In genomic region chr2:173963323-173963816, GRCh38 we compare ENCODE assay signal across 8 cellular contexts. TPM values are rescaled to one million over a fixed set of nuclear protein-coding genes. Genes with fewer than 3 reads are reported as not detected.
DNase-seq lines count a peak whose midpoint lies in the region; ATAC-seq and TF ChIP-seq lines count a peak whose summit lies in the region.

No MANE protein-coding gene starts in this region.

- ATAC-seq in heart left ventricle (no peak), left ventricle myocardium superior (no peak), T-cell (replicated peaks in 1 of 4) (peak; percentile 30 to 37 (median 32))

- no peak overlapping the region for H3K18ac ChIP-seq in H9 (ENCODE audit: insufficient read length, low read depth, low read length)

- peaks cover 21 to 35% (median 23%) of the 10 kb centered on the region in 3 experiments for H3K36me3 Mint-ChIP-seq in H9 (ENCODE audit: insufficient read depth in 1 of 3, low read depth in 3 of 3)
- H3K36me3 Mint-ChIP-seq in T-cell = peaks cover 25% of the 10 kb centered on the region

- no peak overlapping the region for H2BK20ac ChIP-seq in H9 (ENCODE audit: low read depth, low read length, poor library complexity, severe bottlenecking)

- H2AFZ ChIP-seq in H9 (ENCODE audit: low read length) = no peak overlapping the region

- 0 out of 2 replicates have a peak overlapping the region, but pooled peaks have one; percentile 90 for H3K14ac ChIP-seq in H9 (ENCODE audit: insufficient read depth, low read length)

- POLR2A ChIA-PET in T-cell (lab: Charles Lee) = interaction anchor here in 1 of 2 donors (0.6 kb wide), 1 partner anchor 1199 kb away, joined by 3 read pairs; no protein-coding TSS in a partner anchor

- 0 to 1% (median 0%) methylated on average over 9 to 44 of the region's 44 CpGs for WGBS in heart left ventricle, 4 donors
- no CpG with 5 or more reads among the region's 44 CpGs for WGBS in H9 (ENCODE audit: extremely low coverage, insufficient read length, low lambda C conversion rate)
- 0% methylated on average over 13 to 33 of the region's 44 CpGs for WGBS in mesodermal cell (ENCODE audit: insufficient coverage in 2 of 2), 2 experiments
- WGBS in stomach, 5 donors = 0 to 3% (median 0%) methylated on average over 20 to 44 of the region's 44 CpGs

- H3K9me3 Mint-ChIP-seq in H9 (peaks cover 0 to 6% of the 10 kb centered on the region in 2 experiments; a peak in 1 of 5 replicates), T-cell (peaks cover 0 to 3% (median 0%) of the 10 kb centered on the region in 3 donors)

- H3K4me3 ChIP-seq in heart left ventricle (peak overlapping the region; percentile 72 to 100 (median 96)), colonic mucosa (peak overlapping the region; percentile 90), mesodermal cell (ENCODE audit: extremely low read depth, insufficient read depth, low read length, poor library complexity, severe bottlenecking) (peak overlapping the region; percentile 99), stomach (peak overlapping the region; percentile 81 to 96 (median 92))

- H3K4me3 Mint-ChIP-seq in H9 (peak overlapping the region; percentile 84 to 97), T-cell (peak overlapping the region; percentile 85 to 98 (median 94))

- peak overlapping the region; percentile 41 for H3K4me2 ChIP-seq in H9 (ENCODE audit: insufficient read depth, insufficient read length, low read length)

- H3K27me3 Mint-ChIP-seq in H9 (ENCODE audit: low read depth) = no peaks in the 10 kb centered on the region
- no peaks in the 10 kb centered on the region for H3K27me3 Mint-ChIP-seq in T-cell

- no peak overlapping the region for H3K56ac ChIP-seq in H9 (ENCODE audit: insufficient read length, low read depth, low read length)

- H4K91ac ChIP-seq in H9 (ENCODE audit: insufficient read length, low read depth, low read length) = no peak overlapping the region

- peaks cover 6% of the 10 kb centered on the region for H3K23me2 ChIP-seq in H9 (ENCODE audit: insufficient read length, low read depth, low read length, poor library complexity, severe bottlenecking)

- no peak overlapping the region for H2AK5ac ChIP-seq in H9 (ENCODE audit: insufficient read length, low read length)

- no peaks in the 10 kb centered on the region for H4K20me1 ChIP-seq in H9 (ENCODE audit: control insufficient read depth, insufficient read depth, insufficient read length)

- H3K4me1 Mint-ChIP-seq in H9 (peaks cover 36 to 51% of the 10 kb centered on the region in 2 experiments), T-cell (peaks cover 51 to 56% (median 56%) of the 10 kb centered on the region in 3 donors)

- no peak overlapping the region for H3K4ac ChIP-seq in H9 (ENCODE audit: low read depth, low read length)

- H3K79me1 ChIP-seq in H9 (ENCODE audit: insufficient read depth, low read depth, low read length, poor library complexity, severe bottlenecking) = no peaks in the 10 kb centered on the region

- intact Hi-C loops in heart left ventricle (cut with DNase I) = loop anchor here in 4 of 10 donors (5.0 to 10.0 kb wide), 4 partner anchors 34 to 371 kb away; partner anchors contain the start of gene SP9 (in 1 of the 4)
- intact Hi-C loops in left ventricle myocardium superior (cut with micrococcal nuclease) = no loop called here
- intact Hi-C loops in colonic mucosa (cut with DNase I) = loop anchor here (10.0 kb wide), 1 partner anchor 71 kb away; no protein-coding TSS in a partner anchor
- intact Hi-C loops in stomach (cut with DNase I; ENCODE audit: low total_unique reads) = no loop called here

- H3K27ac Mint-ChIP-seq in H9 = peak overlapping the region; percentile 96 to 97 (median 96)
- peak overlapping the region; percentile 95 to 98 for H3K27ac Mint-ChIP-seq in T-cell

- H4K5ac ChIP-seq in H9 (ENCODE audit: insufficient read length, low read depth, low read length) = no peak overlapping the region

- no peak overlapping the region for H3K23ac ChIP-seq in H9 (ENCODE audit: insufficient read length, low read depth, low read length)

- H3K9ac ChIP-seq in H9 (ENCODE audit: extremely low read depth, insufficient read length, low read length) (peak overlapping the region; percentile 51), colonic mucosa (ENCODE audit: low read depth in 2 of 2, low read length in 2 of 2) (peak overlapping the region; percentile 61 to 80)

- TF ChIP-seq POLR2A in heart left ventricle (IDR thresholded peaks at IDR 0.05) = no peak
- no peak for TF ChIP-seq POLR2A in stomach (IDR thresholded peaks at IDR 0.05)

- no peak overlapping the region for H2BK5ac ChIP-seq in H9 (ENCODE audit: insufficient read length, low read length)

- H2BK120ac ChIP-seq in H9 (ENCODE audit: low read depth, low read length, poor library complexity, severe bottlenecking) = no peak overlapping the region

- no peaks in the 10 kb centered on the region for H3K27me3 ChIP-seq in heart left ventricle
- no peaks in the 10 kb centered on the region for H3K27me3 ChIP-seq in H9 (ENCODE audit: insufficient read depth, low read length)
- H3K27me3 ChIP-seq in colonic mucosa = no peaks in the 10 kb centered on the region
- no peaks in the 10 kb centered on the region for H3K27me3 ChIP-seq in stomach

- H3T11ph ChIP-seq in H9 (ENCODE audit: low read length) = no peak overlapping the region

- H3K36me3 ChIP-seq in heart left ventricle (peaks cover 0 to 12% (median 0%) of the 10 kb centered on the region in 9 donors), colonic mucosa (no peaks in the 10 kb centered on the region), mesodermal cell (ENCODE audit: control insufficient read depth, insufficient read depth, low read length) (peaks cover 17% of the 10 kb centered on the region), stomach (peaks cover 0 to 6% (median 0%) of the 10 kb centered on the region in 4 donors)

- peak in 8 of 12 donors; percentile 6 to 49 (median 26) for TF ChIP-seq CTCF in heart left ventricle (IDR thresholded peaks at IDR 0.05)
- TF ChIP-seq CTCF in H9 (conservative IDR thresholded peaks at IDR 0.05) = peak; percentile 36; the same call in 2 of the 3 replicates
- TF ChIP-seq CTCF in colonic mucosa (IDR thresholded peaks at IDR 0.05) = peak; percentile 24
- peak in 2 of 7 experiments; percentile 11 to 20 for TF ChIP-seq CTCF in stomach (IDR thresholded peaks at IDR 0.05)

- H3K9me3 ChIP-seq in heart left ventricle = peaks cover 0 to 11% (median 0%) of the 10 kb centered on the region in 12 donors
- no peaks in the 10 kb centered on the region for H3K9me3 ChIP-seq in H9 (ENCODE audit: control insufficient read depth, low read depth, low read length)
- H3K9me3 ChIP-seq in colonic mucosa = no peaks in the 10 kb centered on the region
- H3K9me3 ChIP-seq in mesodermal cell (ENCODE audit: control insufficient read depth, low read length) = peaks cover 6% of the 10 kb centered on the region
- no peaks in the 10 kb centered on the region for H3K9me3 ChIP-seq in stomach

- H3K4me1 ChIP-seq in heart left ventricle (peaks cover 0 to 56% (median 29%) of the 10 kb centered on the region in 12 donors), H9 (ENCODE audit: insufficient read depth, low read length) (peaks cover 3% of the 10 kb centered on the region; the same call in 1 of the 2 replicates), colonic mucosa (peaks cover 10% of the 10 kb centered on the region), mesodermal cell (ENCODE audit: control insufficient read depth, insufficient read depth, low read length, poor library complexity, severe bottlenecking) (peaks cover 11% of the 10 kb centered on the region), stomach (peaks cover 30 to 63% (median 56%) of the 10 kb centered on the region in 4 donors)

- no peak for DNase-seq in heart left ventricle
- no peak for DNase-seq in left ventricle myocardium superior
- no peak for DNase-seq in H9
- DNase-seq in M059J (ENCODE audit: low read depth) = peak; percentile 69
- DNase-seq in T-cell = peak in 30 of 34 experiments; percentile 52 to 78 (median 66)
- peak; percentile 61 for DNase-seq in colonic mucosa
- DNase-seq in stomach = no peak

- CTCF ChIA-PET in T-cell (lab: Charles Lee) = interaction anchor here in 1 of 2 donors (1.0 to 2.1 kb wide), 2 partner anchors 16 to 19 kb away, joined by 3 to 5 read pairs; no protein-coding TSS in a partner anchor

- H3K79me2 ChIP-seq in H9 (ENCODE audit: insufficient read depth, low read length) = peaks cover 34% of the 10 kb centered on the region

- no peak for TF ChIP-seq EP300 in stomach (IDR thresholded peaks at IDR 0.05)

- H2BK15ac ChIP-seq in H9 (ENCODE audit: low read depth, low read length) = no peak overlapping the region

- peak overlapping the region; percentile 97 to 100 (median 100) for H3K27ac ChIP-seq in heart left ventricle
- no peak overlapping the region for H3K27ac ChIP-seq in H9 (ENCODE audit: insufficient read length, low read depth, low read length)
- H3K27ac ChIP-seq in colonic mucosa = peak overlapping the region; percentile 99
- H3K27ac ChIP-seq in mesodermal cell (ENCODE audit: low read depth, low read length, severe bottlenecking) = peak overlapping the region; percentile 95
- peak overlapping the region; percentile 99 to 100 (median 100) for H3K27ac ChIP-seq in stomach

- H2BK12ac ChIP-seq in H9 (ENCODE audit: insufficient read length, low read depth, low read length) = no peak overlapping the region

- H4K8ac ChIP-seq in H9 (replicated peaks; ENCODE audit: insufficient read length, low read depth, low read length) = no peak overlapping the region

RNA-seq across cellular contexts. Expression of gene SP3, which starts 1.8 kb away (rescaled TPM):
- 10 to 100 TPM; 32.2 to 61.5 (median 42.0) TPM for total RNA-seq in heart left ventricle
- 10 to 100 TPM in 1 of 2 donors, 1 to 10 TPM in 1; 6.9 to 20.2 TPM for polyA plus RNA-seq in heart left ventricle
- 36.7 TPM for total RNA-seq in left ventricle myocardium superior
- total RNA-seq in H9 (2021) = 86.3 and 87.6 TPM in 2 replicates
- total RNA-seq in M059J (2014; rRNA removed; shearing (Covaris generic)) = 55.9 and 98.8 TPM in 2 replicates
- total RNA-seq in T-cell = 100 to 1,000 TPM; 107 to 150 (median 123) TPM
- 10 to 100 TPM; 77.0 to 99.0 TPM for total RNA-seq in colonic mucosa
- polyA plus RNA-seq in mesodermal cell (2013, experiment 1 of 2) = 64.1 TPM
- polyA plus RNA-seq in mesodermal cell (2013, experiment 2 of 2) = 62.9 TPM
- total RNA-seq in stomach = 100 to 1,000 TPM in 1 of 5 donors, 10 to 100 TPM in 4; 32.4 to 147 (median 80.4) TPM
- 10 to 100 TPM; 15.0 to 21.1 (median 17.8) TPM for polyA plus RNA-seq in stomach

Comparison
In these comparisons a context has a peak if more than half of its experiments do, and no peak if none do; other contexts are left out.
1. ATAC-seq: peak in T-cell (4 of 4); none in heart left ventricle (0 of 4) and left ventricle myocardium superior (single experiment).
2. DNase-seq: peak in M059J (single experiment), T-cell (30 of 34) and colonic mucosa (single experiment); none in heart left ventricle (0 of 5), left ventricle myocardium superior (single experiment), H9 (single experiment) and stomach (single experiment).
3. Peak in every context shown above with its lines, with median percentiles within 50 percentile points of each other: H3K4me3 ChIP-seq.